In the genomic region with DNA sequence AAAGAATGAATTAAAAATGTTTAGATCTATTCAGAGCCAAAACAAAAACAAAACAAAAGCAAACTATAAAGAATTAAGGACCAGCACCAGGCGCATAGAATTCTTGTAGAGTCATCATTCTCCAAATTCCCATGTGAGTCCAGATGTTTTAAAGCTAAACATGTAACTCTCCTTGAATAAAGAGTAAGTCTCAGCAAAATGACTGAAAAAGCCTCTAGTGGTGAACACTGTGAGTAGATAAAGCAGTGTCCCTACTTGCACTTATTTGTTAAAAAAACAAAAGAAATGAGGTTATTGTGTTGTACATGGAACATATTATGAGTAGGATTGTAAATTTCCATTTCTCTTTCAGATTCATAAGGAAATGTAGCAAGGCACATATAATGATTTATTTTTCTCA, we compare ENCODE assay signal across 18 cellular contexts. TPM values are rescaled to one million over a fixed set of nuclear protein-coding genes. Genes with fewer than 3 reads are reported as not detected.
DNase-seq lines count a peak whose midpoint lies in the region; ATAC-seq and TF ChIP-seq lines count a peak whose summit lies in the region.
"Had no signal": no experiment of that assay in that cellular context is flagged by ENCODE, and none has a peak within 500 bp of the region (broad histone marks: within the 10 kb centered on the region; RNA-seq: fewer than 3 reads in every experiment).

No MANE protein-coding gene starts in this region.

- peaks cover 38% of the 10 kb centered on the region for H3K4me1 Mint-ChIP-seq in HFFc6 (ENCODE audit: low read depth)
- peaks cover 11% of the 10 kb centered on the region for H3K4me1 Mint-ChIP-seq in mesothelial cell of epicardium

- intact Hi-C loops in left colon (cut with DNase I, micrococcal nuclease) = no loop called here

- H3K27ac ChIP-seq in coronary artery = no peak overlapping the region
- H3K27ac ChIP-seq: psoas muscle, RWPE1 had no signal

- no peak for ATAC-seq in GM21360 (IDR thresholded peaks at IDR 0.05; ENCODE audit: unreplicated experiment)
- ATAC-seq in left colon = no peak
- ATAC-seq: psoas muscle had no signal

- H3K27ac Mint-ChIP-seq in HFFc6 = no peak overlapping the region
- H3K27ac Mint-ChIP-seq in mesothelial cell of epicardium = peak overlapping the region; percentile 59
- H3K27ac Mint-ChIP-seq: activated T-helper 1 cell treated with anti-CD3 and anti-CD28 coated beads, Interleukin-12 subunit alpha, Interleukin-12 subunit beta, Interleukin-2, Interleukin-4 antibody, amounts not matched to agents 30 ng/mL and 10 ng/mL and 1 ng/mL, durations not matched to agents 14 hours and 24 hours and 36 hours had no signal

- TF ChIP-seq CTCF in HFFc6 (IDR thresholded peaks at IDR 0.05) = peak; percentile 31; the same call in 1 of the 2 replicates
- TF ChIP-seq CTCF in mesothelial cell of epicardium (IDR thresholded peaks at IDR 0.05; ENCODE audit: unreplicated experiment) = no peak
- no peak for TF ChIP-seq CTCF in coronary artery (IDR thresholded peaks at IDR 0.05)

- 0 out of 2 replicates have a peak, but pooled peaks cover 3% of the 10 kb centered on the region for H3K36me3 Mint-ChIP-seq in HFFc6 (ENCODE audit: low read depth)
- H3K36me3 Mint-ChIP-seq in mesothelial cell of epicardium = peaks cover 12% of the 10 kb centered on the region

- DNase-seq in EH (ENCODE audit: low read depth) = peak; percentile 10
- no peak for DNase-seq in HFFc6
- peak; percentile 24 for DNase-seq in amniotic epithelial cell (ENCODE audit: low read depth)
- no peak for DNase-seq in mesothelial cell of epicardium (ENCODE audit: low spot score in 2 of 2, unreplicated experiment in 2 of 2)
- no peak for DNase-seq in coronary artery (ENCODE audit: low spot score)
- DNase-seq in left colon = no peak
- no peak for DNase-seq in T-helper 1 cell
- DNase-seq: activated CD4-positive, alpha-beta T cell treated with anti-CD3 and anti-CD28 coated beads, Interleukin-2, amount 50 U/mL, for 4 hours; aorta; GDM1; NCI-H187; NCI-H526 treated with DMSO at 0.1 percent for 48 hours; psoas muscle; substantia nigra; T1000 had no signal

- no peak overlapping the region for H3K4me3 ChIP-seq in coronary artery
- H3K4me3 ChIP-seq: psoas muscle had no signal

- H3K9me3 Mint-ChIP-seq in HFFc6 (no peaks in the 10 kb centered on the region), mesothelial cell of epicardium (no peaks in the 10 kb centered on the region)
- H3K9me3 Mint-ChIP-seq: activated T-helper 1 cell treated with anti-CD3 and anti-CD28 coated beads, Interleukin-12 subunit alpha, Interleukin-12 subunit beta, Interleukin-2, Interleukin-4 antibody, amounts not matched to agents 30 ng/mL and 10 ng/mL and 1 ng/mL, durations not matched to agents 14 hours and 24 hours and 36 hours had no signal

- H3K4me3 Mint-ChIP-seq in HFFc6 (no peak overlapping the region), mesothelial cell of epicardium (no peak overlapping the region)
- H3K4me3 Mint-ChIP-seq: activated T-helper 1 cell treated with anti-CD3 and anti-CD28 coated beads, Interleukin-12 subunit alpha, Interleukin-12 subunit beta, Interleukin-2, Interleukin-4 antibody, amounts not matched to agents 30 ng/mL and 10 ng/mL and 1 ng/mL, durations not matched to agents 14 hours and 24 hours and 36 hours had no signal

- H3K27me3 Mint-ChIP-seq in HFFc6 (ENCODE audit: insufficient read depth) = no peaks in the 10 kb centered on the region
- no peaks in the 10 kb centered on the region for H3K27me3 Mint-ChIP-seq in mesothelial cell of epicardium (ENCODE audit: low read depth)

RNA-seq across cellular contexts. Expression of a gene that starts 44.0 kb away (rescaled TPM):
- total RNA-seq in HFFc6 (2021; fragmentation: NEBNext Ultra II Directional; extraction: Animal tissue kit (Norgen Biotek cat#: 25700)) = 10 to 100 TPM; 52.9 to 64.0 (median 59.6) TPM
- total RNA-seq in mesothelial cell of epicardium = 65.7 to 68.7 TPM (median 66.0 TPM) in 3 replicates
- 100 to 1,000 TPM; 110 to 146 TPM for total RNA-seq in left colon

Comparison
In these comparisons a context has a peak if more than half of its experiments do, and no peak if none do; other contexts are left out.
1. DNase-seq: peak in EH (single experiment) and amniotic epithelial cell (single experiment); none in HFFc6 (single experiment), mesothelial cell of epicardium (0 of 2), coronary artery (single experiment), left colon (0 of 2) and T-helper 1 cell (0 of 5).